Comparison of ENCODE assay signal across 9 cellular contexts in the genomic region with DNA sequence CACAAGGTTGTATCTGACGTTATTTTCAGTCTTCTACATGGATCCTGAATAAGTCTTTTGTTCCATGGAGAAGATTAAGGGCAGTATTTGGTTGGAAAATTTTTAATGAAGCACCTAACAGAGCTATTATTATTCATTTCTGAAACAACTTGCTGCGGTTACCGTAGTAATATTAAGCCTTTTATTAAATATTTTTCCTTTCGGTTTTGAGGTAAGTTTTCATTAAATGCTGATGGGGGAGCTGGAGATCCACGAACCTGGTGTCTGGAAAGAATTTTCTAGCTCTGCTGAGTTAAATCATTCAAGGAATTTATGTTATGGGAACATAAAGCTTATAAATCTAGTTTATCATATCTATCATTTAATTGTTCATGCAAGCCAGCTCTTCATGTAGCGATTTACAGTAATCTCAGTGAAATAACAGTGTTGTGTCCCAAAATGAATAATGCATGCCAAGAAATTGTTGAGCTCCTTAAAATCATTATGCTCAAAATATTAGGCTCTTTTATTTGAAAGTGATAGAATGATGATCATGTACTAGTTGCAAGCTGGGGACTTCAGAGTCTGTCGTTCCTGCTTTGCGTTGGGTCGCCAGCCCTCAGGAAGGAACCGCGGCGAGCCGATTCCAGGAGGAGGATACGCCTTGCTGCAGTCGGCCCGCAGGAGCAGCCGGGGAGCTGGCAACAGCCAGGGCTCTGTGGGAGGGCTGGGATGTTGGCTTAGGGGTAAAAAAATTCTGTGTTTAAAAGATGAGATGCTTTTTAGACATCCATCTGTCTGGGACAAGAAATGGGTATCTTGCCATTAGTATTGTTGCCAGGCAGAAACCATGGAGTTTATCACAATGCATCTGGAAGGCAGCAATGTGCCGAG.
A peak's percentile ranks its signal among the peaks of the same experiment; 100 is the strongest.
DNase-seq lines count a peak whose midpoint lies in the region; ATAC-seq and TF ChIP-seq lines count a peak whose summit lies in the region.
"Had no signal": no experiment of that assay in that cellular context is flagged by ENCODE, and none has a peak within 500 bp of the region (broad histone marks: within the 10 kb centered on the region; RNA-seq: fewer than 3 reads in every experiment).

No MANE protein-coding gene starts in this region.

- H3K27me3 Mint-ChIP-seq in activated CD4-positive, alpha-beta T cell treated with anti-CD3 and anti-CD28 coated beads for 36 hours, result no peaks in the 10 kb centered on the region

- in situ Hi-C loops in mammary epithelial cell (cut with MboI; ENCODE audit: low sequenced_read_pairs in 2 of 2), result loop anchor here (10.0 to 25.0 kb wide), 2 partner anchors 517 to 1649 kb away; no protein-coding TSS in a partner anchor

- BruUV-seq in mammary epithelial cell (replicated peaks; lab: Mats Ljungman, UMichigan), result no TSS peak

- H3K36me3 Mint-ChIP-seq in activated CD4-positive, alpha-beta T cell treated with anti-CD3 and anti-CD28 coated beads for 36 hours (ENCODE audit: low read depth), result peaks cover 24% of the 10 kb centered on the region

- intact Hi-C loops in mammary epithelial cell (cut with micrococcal nuclease), result loop anchor here (1.0 to 10.0 kb wide), 4 partner anchors 89 to 1647 kb away; no protein-coding TSS in a partner anchor
- intact Hi-C loops in activated CD4-positive, alpha-beta T cell treated with anti-CD3 and anti-CD28 coated beads for 36 hours (cut with DNase I, micrococcal nuclease), result no loop called here

- peaks cover 2% of the 10 kb centered on the region for H3K36me3 ChIP-seq in mammary epithelial cell (ENCODE audit: insufficient read depth, low read length)
- H3K36me3 ChIP-seq in smooth muscle cell (ENCODE audit: low read depth), result no peaks in the 10 kb centered on the region

- no peaks in the 10 kb centered on the region for H3K27me3 ChIP-seq in mammary epithelial cell (ENCODE audit: insufficient read depth, low read length)
- H3K27me3 ChIP-seq in smooth muscle cell (ENCODE audit: low read depth), result no peaks in the 10 kb centered on the region

- H4K20me1 ChIP-seq in mammary epithelial cell (ENCODE audit: insufficient read depth, low read length), result no peaks in the 10 kb centered on the region
- H4K20me1 ChIP-seq in smooth muscle cell (ENCODE audit: low read depth), result peaks cover 72% of the 10 kb centered on the region

- H3K4me1 ChIP-seq in mammary epithelial cell (ENCODE audit: insufficient read depth, low read length), result peaks cover 46% of the 10 kb centered on the region
- H3K4me1 ChIP-seq in smooth muscle cell (ENCODE audit: low read depth), result no peaks in the 10 kb centered on the region

- H3K9me3 Mint-ChIP-seq in activated CD4-positive, alpha-beta T cell treated with anti-CD3 and anti-CD28 coated beads for 36 hours (ENCODE audit: low read depth), result no peaks in the 10 kb centered on the region

- H3K79me2 ChIP-seq in mammary epithelial cell (ENCODE audit: insufficient read depth, low read length), result peaks cover 69% of the 10 kb centered on the region
- no peaks in the 10 kb centered on the region for H3K79me2 ChIP-seq in smooth muscle cell (ENCODE audit: low read depth)

- TF ChIP-seq CTCF in mammary epithelial cell (conservative IDR thresholded peaks at IDR 0.05 in 1 of 2, IDR thresholded peaks at IDR 0.05 in 1 of 2; ENCODE audit: extremely low read depth in 1 of 2, insufficient read depth in 1 of 2, low read depth in 1 of 2, low read length in 2 of 2) (peak; percentile 39 to 55), smooth muscle cell (IDR thresholded peaks at IDR 0.05; ENCODE audit: borderline replicate concordance, insufficient read depth, poor library complexity, severe bottlenecking) (peak; percentile 41)

- CTCF ChIA-PET in mammary epithelial cell (lab: Charles Lee; ENCODE audit: low non-redundant PET), result interaction anchor here (0.6 to 1.0 kb wide), 8 partner anchors 13 to 1650 kb away, joined by 3 to 4 read pairs (median 3); no protein-coding TSS in a partner anchor
- CTCF ChIA-PET in activated CD4-positive, alpha-beta T cell treated with anti-CD3 and anti-CD28 coated beads for 36 hours (lab: Charles Lee), result interaction anchor here (0.5 to 1.1 kb wide), 5 partner anchors 12 to 214 kb away, joined by 3 read pairs; no protein-coding TSS in a partner anchor

- DNase-seq in HCEC 1CT (peak; percentile 38), mammary epithelial cell (no peak), islet precursor cell (peak; percentile 32), smooth muscle cell (lab: John Stamatoyannopoulos, UW; ENCODE audit: unreplicated experiment) (no peak)
- no peak for DNase-seq in activated CD4-positive, alpha-beta T cell treated with anti-CD3 and anti-CD28 coated beads for 36 hours

- POLR2A ChIA-PET in activated CD4-positive, alpha-beta T cell treated with anti-CD3 and anti-CD28 coated beads for 36 hours (lab: Charles Lee), result no interaction called here

- H3K9me3 ChIP-seq in mammary epithelial cell (replicated peaks; ENCODE audit: insufficient read depth, low read length), result no peaks in the 10 kb centered on the region
- no peaks in the 10 kb centered on the region for H3K9me3 ChIP-seq in smooth muscle cell (replicated peaks; ENCODE audit: low read depth)

- dilution Hi-C loops in mammary epithelial cell (cut with HindIII; ENCODE audit: low sequenced_read_pairs), result no loop called here

- H3K4me3 ChIP-seq in mammary epithelial cell (replicated peaks in 1 of 3; ENCODE audit: insufficient read depth in 1 of 3, low read depth in 2 of 3, low read length in 3 of 3) (peak overlapping the region in 2 of 3 experiments; percentile 29 to 32), smooth muscle cell (no peak overlapping the region)
- H3K4me3 ChIP-seq: lung had no signal

- peaks cover 22% of the 10 kb centered on the region for H3K4me1 Mint-ChIP-seq in activated CD4-positive, alpha-beta T cell treated with anti-CD3 and anti-CD28 coated beads for 36 hours

- H3K4me2 ChIP-seq in mammary epithelial cell (ENCODE audit: insufficient read depth, low read depth, low read length) (peak overlapping the region; percentile 81), smooth muscle cell (no peak overlapping the region)

- H3F3A ChIP-seq in smooth muscle cell (ENCODE audit: low read depth), result no peaks in the 10 kb centered on the region

- 12% methylated on average over 17 of the region's 18 CpGs for WGBS in mammary epithelial cell (ENCODE audit: low coverage, missing lambda C conversion rate)
- WGBS in smooth muscle cell (ENCODE audit: low lambda C conversion rate), result 92% methylated on average over 18 of the region's 18 CpGs

- no peak for ATAC-seq in activated CD4-positive, alpha-beta T cell treated with anti-CD3 and anti-CD28 coated beads for 36 hours
- ATAC-seq in HG02852 (IDR thresholded peaks at IDR 0.05; ENCODE audit: unreplicated experiment) (no peak), HG03442 (IDR thresholded peaks at IDR 0.05; ENCODE audit: unreplicated experiment) (no peak), GM18517 (IDR thresholded peaks at IDR 0.05; ENCODE audit: unreplicated experiment) (no peak)

- H3K27ac ChIP-seq in mammary epithelial cell (ENCODE audit: insufficient read depth, low read depth, low read length) (peak overlapping the region; percentile 47), smooth muscle cell (ENCODE audit: low read depth) (no peak overlapping the region)

- peak overlapping the region; percentile 23 for H2AFZ ChIP-seq in mammary epithelial cell (ENCODE audit: low read depth, low read length)
- H2AFZ ChIP-seq in smooth muscle cell (ENCODE audit: low read depth), result no peak overlapping the region

- H3K4me3 Mint-ChIP-seq in activated CD4-positive, alpha-beta T cell treated with anti-CD3 and anti-CD28 coated beads for 36 hours, result no peak overlapping the region

- H3K9ac ChIP-seq in mammary epithelial cell (ENCODE audit: insufficient read depth, low read length), result peak overlapping the region; percentile 3
- H3K9ac ChIP-seq in smooth muscle cell (ENCODE audit: low read depth), result no peak overlapping the region

- H3K27ac Mint-ChIP-seq in activated CD4-positive, alpha-beta T cell treated with anti-CD3 and anti-CD28 coated beads for 36 hours, result no peak overlapping the region

Comparison
In these comparisons a context has a peak if more than half of its experiments do, and no peak if none do; other contexts are left out.
1. DNase-seq: peak in HCEC 1CT (single experiment) and islet precursor cell (single experiment); none in mammary epithelial cell (single experiment), smooth muscle cell (single experiment) and activated CD4-positive, alpha-beta T cell treated with anti-CD3 and anti-CD28 coated beads for 36 hours (single experiment).